ENCODE assay signal across 21 cellular contexts in genomic region chr17:15479697-15480096, GRCh38. TPM values are rescaled to one million over a fixed set of nuclear protein-coding genes. Genes with fewer than 3 reads are reported as not detected.
DNase-seq lines count a peak whose midpoint lies in the region; ATAC-seq and TF ChIP-seq lines count a peak whose summit lies in the region.
"Had no signal": no experiment of that assay in that cellular context is flagged by ENCODE, and none has a peak within 500 bp of the region (broad histone marks: within the 10 kb centered on the region; RNA-seq: fewer than 3 reads in every experiment).

No MANE protein-coding gene starts in this region.

- TF ChIP-seq CTCF in MCF 10A (IDR thresholded peaks at IDR 0.05; ENCODE audit: unreplicated experiment), result no peak
- TF ChIP-seq CTCF in breast epithelium (IDR thresholded peaks at IDR 0.05), result no peak
- no peak for TF ChIP-seq CTCF in RWPE2 (IDR thresholded peaks at IDR 0.05; ENCODE audit: poor library complexity, severe bottlenecking)
- no peak for TF ChIP-seq CTCF in fibroblast of villous mesenchyme (IDR thresholded peaks at IDR 0.05; ENCODE audit: insufficient read depth, low read depth, low read length)
- no peak for TF ChIP-seq CTCF in smooth muscle cell (IDR thresholded peaks at IDR 0.05; ENCODE audit: borderline replicate concordance, insufficient read depth, poor library complexity, severe bottlenecking)
- TF ChIP-seq CTCF in prostate gland (IDR thresholded peaks at IDR 0.05), result no peak

- H3K27ac Mint-ChIP-seq in MCF 10A (ENCODE audit: low read depth, unreplicated experiment), result no peak overlapping the region
- H3K27ac Mint-ChIP-seq: stimulated activated naive CD8-positive, alpha-beta T cell treated with anti-CD3 and anti-CD28 coated beads, Interleukin-15, amount 100 ng/mL, for 72 hours had no signal

- H4K20me1 ChIP-seq in smooth muscle cell (ENCODE audit: low read depth), result no peaks in the 10 kb centered on the region

- H3K27ac ChIP-seq in breast epithelium (no peak overlapping the region), RWPE2 (ENCODE audit: poor library complexity, severe bottlenecking) (no peak overlapping the region), smooth muscle cell (ENCODE audit: low read depth) (no peak overlapping the region), prostate gland (no peak overlapping the region)
- H3K27ac ChIP-seq: colonic mucosa, PC-9 had no signal

- peak; percentile 65 for ATAC-seq in RWPE2 (ENCODE audit: low read depth)
- ATAC-seq in HG03342 (IDR thresholded peaks at IDR 0.05; ENCODE audit: unreplicated experiment), result no peak
- ATAC-seq: activated CD8-positive, alpha-beta T cell treated with anti-CD3 and anti-CD28 coated beads, Interleukin-2, amount 10 ng/mL, durations not matched to agents 7 days and 5 days; left lung; stimulated activated naive CD8-positive, alpha-beta T cell treated with anti-CD3 and anti-CD28 coated beads, Interleukin-15, amount 100 ng/mL, for 72 hours had no signal

- peak overlapping the region; percentile 4 for H3K4me2 ChIP-seq in smooth muscle cell
- H3K4me2 ChIP-seq: PC-9 had no signal

- BruUV-seq in MCF 10A (replicated peaks; lab: Mats Ljungman, UMichigan), result no TSS peak

- no peaks in the 10 kb centered on the region for H3K36me3 ChIP-seq in breast epithelium
- H3K36me3 ChIP-seq in RWPE2 (ENCODE audit: low read depth), result no peaks in the 10 kb centered on the region
- no peaks in the 10 kb centered on the region for H3K36me3 ChIP-seq in smooth muscle cell (ENCODE audit: low read depth)
- H3K36me3 ChIP-seq in prostate gland, result no peaks in the 10 kb centered on the region
- H3K36me3 ChIP-seq: colonic mucosa, HAP-1, left lung had no signal

- in situ Hi-C loops in G401 (cut with HindIII; ENCODE audit: low sequenced_read_pairs), result no loop called here

- peaks cover 3% of the 10 kb centered on the region for H3F3A ChIP-seq in smooth muscle cell (ENCODE audit: low read depth)

- H3K4me3 Mint-ChIP-seq in MCF 10A (ENCODE audit: unreplicated experiment), result no peak overlapping the region
- H3K4me3 Mint-ChIP-seq: activated CD8-positive, alpha-beta T cell treated with anti-CD3 and anti-CD28 coated beads, Interleukin-2, amount 10 ng/mL, durations not matched to agents 7 days and 5 days; CD4-positive, CD25-positive, alpha-beta regulatory T cell; stimulated activated naive CD8-positive, alpha-beta T cell treated with anti-CD3 and anti-CD28 coated beads, Interleukin-15, amount 100 ng/mL, for 72 hours had no signal

- POLR2A ChIA-PET in MCF 10A (lab: Yijun Ruan, JAX), result interaction anchor here (0.6 kb wide), 1 partner anchor 16 kb away, joined by 3 read pairs; no protein-coding TSS in a partner anchor

- TF ChIP-seq POLR2A in breast epithelium (IDR thresholded peaks at IDR 0.05), result no peak
- no peak for TF ChIP-seq POLR2A in prostate gland (IDR thresholded peaks at IDR 0.05)

- H3K4me3 ChIP-seq in breast epithelium, result no peak overlapping the region
- no peak overlapping the region for H3K4me3 ChIP-seq in RWPE2 (ENCODE audit: severe bottlenecking)
- H3K4me3 ChIP-seq in fibroblast of villous mesenchyme (ENCODE audit: low read depth, low read length), result no peak overlapping the region
- H3K4me3 ChIP-seq in smooth muscle cell, result no peak overlapping the region
- no peak overlapping the region for H3K4me3 ChIP-seq in prostate gland
- H3K4me3 ChIP-seq: colonic mucosa, HAP-1, left lung, PC-9 had no signal

- H3K4me1 Mint-ChIP-seq in MCF 10A (ENCODE audit: insufficient read depth, unreplicated experiment), result peaks cover 16% of the 10 kb centered on the region

- no peak overlapping the region for H2AFZ ChIP-seq in smooth muscle cell (ENCODE audit: low read depth)
- H2AFZ ChIP-seq: PC-9 had no signal

- H3K79me2 ChIP-seq in smooth muscle cell (ENCODE audit: low read depth), result no peaks in the 10 kb centered on the region

- no peak overlapping the region for H3K9ac ChIP-seq in smooth muscle cell (ENCODE audit: low read depth)

- peaks cover 5% of the 10 kb centered on the region for H3K36me3 Mint-ChIP-seq in MCF 10A (ENCODE audit: insufficient read depth, unreplicated experiment)

- H3K4me1 ChIP-seq in breast epithelium (no peaks in the 10 kb centered on the region), RWPE2 (ENCODE audit: insufficient read depth, poor library complexity, severe bottlenecking) (peaks cover 4% of the 10 kb centered on the region), smooth muscle cell (ENCODE audit: low read depth) (no peaks in the 10 kb centered on the region), prostate gland (replicated peaks) (no peaks in the 10 kb centered on the region)
- H3K4me1 ChIP-seq: colonic mucosa, HAP-1, left lung had no signal

- CTCF ChIA-PET in MCF 10A (lab: Yijun Ruan, JAX), result interaction anchor here (0.6 to 2.1 kb wide), 4 partner anchors 10 to 217 kb away, joined by 3 to 14 read pairs (median 4); no protein-coding TSS in a partner anchor

- H3K9me3 ChIP-seq in breast epithelium, result no peaks in the 10 kb centered on the region
- no peaks in the 10 kb centered on the region for H3K9me3 ChIP-seq in RWPE2 (ENCODE audit: severe bottlenecking)
- H3K9me3 ChIP-seq in smooth muscle cell (replicated peaks; ENCODE audit: low read depth), result no peaks in the 10 kb centered on the region
- H3K9me3 ChIP-seq in prostate gland, result no peaks in the 10 kb centered on the region
- H3K9me3 ChIP-seq: colonic mucosa, HAP-1, left lung had no signal

- intact Hi-C loops in MCF 10A (cut with micrococcal nuclease) (no loop called here), breast epithelium (cut with DNase I; ENCODE audit: low total_unique reads) (no loop called here), prostate gland (cut with DNase I) (no loop called here)

- H3K27me3 ChIP-seq in breast epithelium (no peaks in the 10 kb centered on the region), RWPE2 (ENCODE audit: insufficient read depth, poor library complexity, severe bottlenecking) (no peaks in the 10 kb centered on the region), smooth muscle cell (ENCODE audit: low read depth) (no peaks in the 10 kb centered on the region), prostate gland (replicated peaks; ENCODE audit: insufficient read depth) (no peaks in the 10 kb centered on the region)
- H3K27me3 ChIP-seq: colonic mucosa, left lung had no signal

- DNase-seq in MCF 10A (ENCODE audit: unreplicated experiment) (peak; percentile 63), breast epithelium (ENCODE audit: low spot score in 2 of 2) (no peak), RWPE2 (ENCODE audit: low spot score) (no peak), fibroblast of villous mesenchyme (ENCODE audit: low read depth) (peak; percentile 67), smooth muscle cell (lab: John Stamatoyannopoulos, UW; ENCODE audit: unreplicated experiment) (no peak), prostate gland (ENCODE audit: low spot score) (no peak), G401 (ENCODE audit: low spot score) (no peak)
- DNase-seq: activated CD8-positive, alpha-beta T cell treated with anti-CD3 and anti-CD28 coated beads, Interleukin-2, amount 10 ng/mL, durations not matched to agents 7 days and 5 days; amniotic stem cell; CD4-positive, CD25-positive, alpha-beta regulatory T cell; colonic mucosa; DND-41; KG1; left lung; NCI-H1417 treated with DMSO at 0.1 percent for 48 hours; NCI-H446 treated with DMSO at 0.1 percent for 48 hours; PC-9; posterior cingulate gyrus; stimulated activated naive CD8-positive, alpha-beta T cell treated with anti-CD3 and anti-CD28 coated beads, Interleukin-15, amount 100 ng/mL, for 72 hours had no signal

- H3K9me3 Mint-ChIP-seq in MCF 10A (ENCODE audit: unreplicated experiment), result no peaks in the 10 kb centered on the region
- H3K9me3 Mint-ChIP-seq: CD4-positive, CD25-positive, alpha-beta regulatory T cell; stimulated activated naive CD8-positive, alpha-beta T cell treated with anti-CD3 and anti-CD28 coated beads, Interleukin-15, amount 100 ng/mL, for 72 hours had no signal

- no peaks in the 10 kb centered on the region for H3K27me3 Mint-ChIP-seq in MCF 10A (ENCODE audit: insufficient read depth, unreplicated experiment)
- H3K27me3 Mint-ChIP-seq: CD4-positive, CD25-positive, alpha-beta regulatory T cell; stimulated activated naive CD8-positive, alpha-beta T cell treated with anti-CD3 and anti-CD28 coated beads, Interleukin-15, amount 100 ng/mL, for 72 hours had no signal

RNA-seq across cellular contexts. Expression of gene CDRT4, which starts 12.3 kb away (rescaled TPM):
- total RNA-seq in MCF 10A (2022), result 11.3 and 19.6 TPM in 2 replicates
- total RNA-seq in breast epithelium, result 10 to 100 TPM in 1 of 3 donors, 1 to 10 TPM in 2; 3.8 to 17.4 (median 7.0) TPM
- total RNA-seq in fibroblast of villous mesenchyme, result 5.2 and 6.5 TPM in 2 replicates
- total RNA-seq in smooth muscle cell, result 0.45 and 1.4 TPM in 2 replicates
- 4.2 and 4.3 TPM in 2 replicates for polyA plus RNA-seq in smooth muscle cell
- total RNA-seq in prostate gland, result 10 to 100 TPM in 1 of 2 donors, 1 to 10 TPM in 1; 8.5 to 13.0 TPM
- total RNA-seq in G401 (2014; rRNA removed; shearing (Covaris generic)), result 1.9 and 5.0 TPM in 2 replicates

Comparison
In these comparisons a context has a peak if more than half of its experiments do, and no peak if none do; other contexts are left out.
1. DNase-seq: peak in MCF 10A (single experiment) and fibroblast of villous mesenchyme (single experiment); none in breast epithelium (0 of 2), RWPE2 (single experiment), smooth muscle cell (single experiment), prostate gland (single experiment) and G401 (single experiment).